ENCODE assay signal across 1 cellular context in the genomic region with DNA sequence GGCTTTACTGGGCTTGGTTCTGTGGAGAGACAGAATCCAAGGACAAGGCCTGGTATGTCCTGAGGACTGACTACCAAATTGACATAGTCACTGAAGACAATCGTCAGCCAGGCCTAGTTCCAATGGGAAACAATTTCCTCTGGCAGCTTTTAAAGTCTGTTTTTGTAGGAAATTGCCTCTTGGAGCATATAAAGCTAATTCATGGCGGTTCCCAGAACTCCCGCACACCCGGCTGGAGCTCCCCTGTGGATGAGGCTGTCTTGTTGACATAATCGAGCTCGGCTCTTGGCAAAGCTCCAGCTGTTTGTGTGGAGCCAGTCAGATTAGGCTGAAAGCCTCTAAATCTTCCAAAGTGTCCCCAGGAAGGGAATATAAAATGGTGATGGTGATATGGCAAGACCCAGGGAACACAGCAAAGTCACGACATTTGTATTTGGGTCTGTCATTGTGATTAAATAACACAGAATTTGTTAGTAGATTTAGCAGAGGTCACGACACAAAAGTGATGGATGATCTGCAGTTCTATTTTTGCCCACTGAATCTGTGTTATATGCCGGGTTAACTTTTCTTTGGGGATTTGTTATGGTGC.
TF ChIP-seq lines count a peak whose summit lies in the region.

No MANE protein-coding gene starts in this region.

TF ChIP-seq in HEK293, 187 proteins besides CTCF, POLR2A, EP300 and RAD21 (continued from another document):
- TF ChIP-seq PRDM4 (tag by site-specific recombination; IDR thresholded peaks at IDR 0.05) (peak; percentile 92), YY1 (tag by site-specific recombination; IDR thresholded peaks at IDR 0.05) (peak; percentile 28; the same call in 1 of the 2 replicates), ZNF701 (tag by site-specific recombination; IDR thresholded peaks at IDR 0.05) (no peak), ZBTB44 (tag by site-specific recombination; IDR thresholded peaks at IDR 0.05) (peak; percentile 72), ZNF670 (tag by site-specific recombination; IDR thresholded peaks at IDR 0.05; ENCODE audit: low read depth) (no peak), ZNF785 (tag by site-specific recombination; IDR thresholded peaks at IDR 0.05) (no peak), ZBTB11 (tag by site-specific recombination; conservative IDR thresholded peaks at IDR 0.05; ENCODE audit: low read depth) (0 out of 2 replicates have a peak, but pooled peaks have one; percentile 16), TRIM28 (IDR thresholded peaks at IDR 0.05; ENCODE audit: borderline replicate concordance, low read length) (peak; percentile 100), ZNF660 (tag by site-specific recombination; IDR thresholded peaks at IDR 0.05) (peak; percentile 83; the same call in 1 of the 2 replicates), OSR2 (tag by site-specific recombination; IDR thresholded peaks at IDR 0.05) (peak; percentile 79; the same call in 1 of the 2 replicates), ZNF561 (tag by site-specific recombination; IDR thresholded peaks at IDR 0.05; ENCODE audit: borderline replicate concordance) (peak; percentile 92), ZNF10 (tag by site-specific recombination; IDR thresholded peaks at IDR 0.05) (no peak), ZNF830 (tag by site-specific recombination; IDR thresholded peaks at IDR 0.05; ENCODE audit: low read depth) (no peak), ZNF155 (tag by site-specific recombination; IDR thresholded peaks at IDR 0.05) (no peak), ZNF366 (tag by site-specific recombination; conservative IDR thresholded peaks at IDR 0.05) (no peak), ZNF707 (tag by site-specific recombination; IDR thresholded peaks at IDR 0.05) (no peak), ZNF558 (tag by site-specific recombination; IDR thresholded peaks at IDR 0.05) (no peak), ZNF629 (tag by site-specific recombination; IDR thresholded peaks at IDR 0.05) (peak; percentile 51), WT1 (tag by site-specific recombination; IDR thresholded peaks at IDR 0.05) (peak; percentile 80), HOXD13 (CRISPR knock-in tag; IDR thresholded peaks at IDR 0.05; ENCODE audit: borderline replicate concordance) (no peak), ZNF16 (tag by site-specific recombination; IDR thresholded peaks at IDR 0.05; ENCODE audit: low read depth) (no peak)
- TF ChIP-seq, protein P1, sequence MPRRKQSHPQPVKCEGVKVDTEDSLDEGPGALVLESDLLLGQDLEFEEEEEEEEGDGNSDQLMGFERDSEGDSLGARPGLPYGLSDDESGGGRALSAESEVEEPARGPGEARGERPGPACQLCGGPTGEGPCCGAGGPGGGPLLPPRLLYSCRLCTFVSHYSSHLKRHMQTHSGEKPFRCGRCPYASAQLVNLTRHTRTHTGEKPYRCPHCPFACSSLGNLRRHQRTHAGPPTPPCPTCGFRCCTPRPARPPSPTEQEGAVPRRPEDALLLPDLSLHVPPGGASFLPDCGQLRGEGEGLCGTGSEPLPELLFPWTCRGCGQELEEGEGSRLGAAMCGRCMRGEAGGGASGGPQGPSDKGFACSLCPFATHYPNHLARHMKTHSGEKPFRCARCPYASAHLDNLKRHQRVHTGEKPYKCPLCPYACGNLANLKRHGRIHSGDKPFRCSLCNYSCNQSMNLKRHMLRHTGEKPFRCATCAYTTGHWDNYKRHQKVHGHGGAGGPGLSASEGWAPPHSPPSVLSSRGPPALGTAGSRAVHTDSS (tag by site-specific recombination; IDR thresholded peaks at IDR 0.05), result no peak
- TF ChIP-seq, protein P2, sequence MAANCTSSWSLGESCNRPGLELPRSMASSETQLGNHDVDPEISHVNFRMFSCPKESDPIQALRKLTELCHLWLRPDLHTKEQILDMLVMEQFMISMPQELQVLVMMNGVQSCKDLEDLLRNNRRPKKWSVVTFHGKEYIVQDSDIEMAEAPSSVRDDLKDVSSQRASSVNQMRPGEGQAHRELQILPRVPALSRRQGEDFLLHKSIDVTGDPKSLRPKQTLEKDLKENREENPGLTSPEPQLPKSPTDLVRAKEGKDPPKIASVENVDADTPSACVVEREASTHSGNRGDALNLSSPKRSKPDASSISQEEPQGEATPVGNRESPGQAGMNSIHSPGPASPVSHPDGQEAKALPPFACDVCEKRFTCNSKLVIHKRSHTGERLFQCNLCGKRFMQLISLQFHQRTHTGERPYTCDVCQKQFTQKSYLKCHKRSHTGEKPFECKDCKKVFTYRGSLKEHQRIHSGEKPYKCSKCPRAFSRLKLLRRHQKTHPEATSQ (tag by site-specific recombination; IDR thresholded peaks at IDR 0.05), result no peak
